Comparison of ENCODE assay signal across 14 cellular contexts in genomic region chr12:38392584-38393144, GRCh38.
A peak's percentile ranks its signal among the peaks of the same experiment; 100 is the strongest.
DNase-seq lines count a peak whose midpoint lies in the region; ATAC-seq and TF ChIP-seq lines count a peak whose summit lies in the region.
"Had no signal": no experiment of that assay in that cellular context is flagged by ENCODE, and none has a peak within 500 bp of the region (broad histone marks: within the 10 kb centered on the region; RNA-seq: fewer than 3 reads in every experiment).

No MANE protein-coding gene starts in this region.

- H3K4me3 ChIP-seq in foreskin fibroblast (ENCODE audit: low read depth in 1 of 2, low read length in 2 of 2) (no peak overlapping the region), ovary (no peak overlapping the region), testis (no peak overlapping the region)
- H3K4me3 ChIP-seq: heart right ventricle, vagina had no signal

- TF ChIP-seq EP300 in ovary (IDR thresholded peaks at IDR 0.05), result no peak

- intact Hi-C loops in ovary (cut with DNase I) (no loop called here), testis (cut with DNase I; ENCODE audit: low total_unique reads) (no loop called here)

- H3K27me3 ChIP-seq in ovary (no peaks in the 10 kb centered on the region), testis (no peaks in the 10 kb centered on the region)
- H3K27me3 ChIP-seq: heart right ventricle, neutrophil, vagina had no signal

- peak; percentile 72 for ATAC-seq in HG03432 (IDR thresholded peaks at IDR 0.05; ENCODE audit: unreplicated experiment)
- ATAC-seq in GM18909 (IDR thresholded peaks at IDR 0.05; ENCODE audit: poor library complexity, unreplicated experiment), result no peak
- ATAC-seq: heart right ventricle had no signal

- no peak overlapping the region for H3K27ac ChIP-seq in ovary
- no peak overlapping the region for H3K27ac ChIP-seq in testis
- H3K27ac ChIP-seq: heart right ventricle, neutrophil, vagina had no signal

- H3K9me3 ChIP-seq in ovary, result no peaks in the 10 kb centered on the region
- no peaks in the 10 kb centered on the region for H3K9me3 ChIP-seq in testis
- H3K9me3 ChIP-seq: neutrophil, vagina had no signal

- TF ChIP-seq POLR2A in ovary (IDR thresholded peaks at IDR 0.05) (no peak), testis (IDR thresholded peaks at IDR 0.05) (no peak)

- WGBS in ovary, 3 donors, result 67 to 73% (median 68%) methylated on average over 5 of the region's 5 CpGs
- WGBS in testis, 2 donors, result 66 to 69% methylated on average over 5 of the region's 5 CpGs

- DNase-seq in Daoy (ENCODE audit: low read depth) (peak; percentile 6), RPMI7951 (ENCODE audit: low read depth) (peak; percentile 8), foreskin fibroblast (peak; percentile 3 to 4), ovary (no peak), testis (no peak)
- no peak for DNase-seq in activated T-cell treated with anti-CD3 and anti-CD28 coated beads, Interleukin-2, amount 50 U/mL, for 1 hour
- DNase-seq: activated CD8-positive, alpha-beta memory T cell treated with anti-CD3 and anti-CD28 coated beads, Interleukin-2, amount 50 U/mL, for 4 hours; amygdala; GDM1; heart right ventricle had no signal

- no peaks in the 10 kb centered on the region for H3K4me1 ChIP-seq in ovary (ENCODE audit: insufficient read depth)
- no peaks in the 10 kb centered on the region for H3K4me1 ChIP-seq in testis
- H3K4me1 ChIP-seq: vagina had no signal

- H3K36me3 ChIP-seq in ovary (no peaks in the 10 kb centered on the region), testis (ENCODE audit: low read depth, missing control alignments) (no peaks in the 10 kb centered on the region)
- H3K36me3 ChIP-seq: heart right ventricle, neutrophil, vagina had no signal

- TF ChIP-seq CTCF in foreskin fibroblast (IDR thresholded peaks at IDR 0.05; ENCODE audit: low read depth, low read length) (no peak), ovary (IDR thresholded peaks at IDR 0.05) (no peak), testis (IDR thresholded peaks at IDR 0.05) (no peak)

Comparison
In these comparisons a context has a peak if more than half of its experiments do, and no peak if none do; other contexts are left out.
1. DNase-seq: peak in Daoy (single experiment), RPMI7951 (single experiment) and foreskin fibroblast (2 of 2); none in ovary (0 of 5), testis (single experiment) and activated T-cell treated with anti-CD3 and anti-CD28 coated beads, Interleukin-2, amount 50 U/mL, for 1 hour (single experiment).